9 cellular contexts compared by ENCODE assay signal in the genomic region with DNA sequence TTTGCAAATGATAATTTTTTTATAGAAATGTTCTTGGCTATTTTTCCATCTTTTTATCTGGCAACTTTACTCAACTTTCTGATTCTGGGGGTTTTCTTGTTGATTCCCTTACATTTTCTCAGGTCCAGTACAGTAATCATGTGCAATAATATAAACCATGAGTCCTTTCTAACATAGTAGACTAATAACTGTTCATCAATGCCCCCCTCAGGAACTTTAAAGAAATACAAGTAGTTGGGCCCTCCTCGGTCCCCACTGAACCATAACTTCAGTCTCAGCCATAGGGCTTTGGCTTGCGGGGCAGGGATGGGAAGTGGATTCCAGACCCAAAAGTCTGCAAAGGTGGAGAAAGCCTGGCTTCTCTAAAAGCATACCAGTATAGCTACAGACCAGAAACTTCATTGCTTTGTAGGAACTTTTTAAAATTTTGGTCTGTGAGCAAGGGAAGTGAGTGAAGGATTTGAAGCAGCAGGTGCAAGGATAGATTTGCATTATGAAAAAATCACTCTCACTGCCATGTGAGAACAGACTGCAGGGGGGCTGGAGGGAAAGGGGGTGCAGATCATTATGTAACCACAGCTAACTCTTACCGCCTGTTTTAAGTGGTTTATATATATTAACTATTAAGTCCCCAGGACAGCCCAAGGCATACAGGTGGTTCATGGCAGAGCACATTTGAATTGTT. TPM values are rescaled to one million over a fixed set of nuclear protein-coding genes. Genes with fewer than 3 reads are reported as not detected.
DNase-seq lines count a peak whose midpoint lies in the region; ATAC-seq and TF ChIP-seq lines count a peak whose summit lies in the region.
"Had no signal": no experiment of that assay in that cellular context is flagged by ENCODE, and none has a peak within 500 bp of the region (broad histone marks: within the 10 kb centered on the region; RNA-seq: fewer than 3 reads in every experiment).

No MANE protein-coding gene starts in this region.

- peaks cover 10% of the 10 kb centered on the region for H3K4me1 ChIP-seq in ovary (ENCODE audit: insufficient read depth)

- peak; percentile 76 for ATAC-seq in GM19438 (IDR thresholded peaks at IDR 0.05; ENCODE audit: low read depth, unreplicated experiment)
- no peak for ATAC-seq in GM18861 (IDR thresholded peaks at IDR 0.05; ENCODE audit: unreplicated experiment)

- H3K9me3 ChIP-seq in ovary: no peaks in the 10 kb centered on the region

- TF ChIP-seq CTCF in epithelial cell of esophagus (IDR thresholded peaks at IDR 0.05; ENCODE audit: insufficient read depth, low read depth, low read length, missing control alignments): peak; percentile 18
- TF ChIP-seq CTCF in ovary (IDR thresholded peaks at IDR 0.05): no peak

- DNase-seq in AG20443 (ENCODE audit: low spot score) (peak; percentile 77), NCI-H345 treated with DMSO at 0.1 percent for 48 hours (lab: John Stamatoyannopoulos, UW; ENCODE audit: unreplicated experiment) (peak; percentile 17), epithelial cell of esophagus (ENCODE audit: low read depth) (peak; percentile 37), renal cortical epithelial cell (ENCODE audit: low read depth) (peak; percentile 41), NCI-H1417 treated with DMSO at 0.1 percent for 48 hours (lab: John Stamatoyannopoulos, UW) (no peak), ovary (no peak)

- no peak overlapping the region for H3K27ac ChIP-seq in ovary
- H3K27ac ChIP-seq: HL-60 had no signal

- TF ChIP-seq POLR2A in ovary (IDR thresholded peaks at IDR 0.05): no peak

- no peak overlapping the region for H3K4me3 ChIP-seq in epithelial cell of esophagus (ENCODE audit: low read length)
- no peak overlapping the region for H3K4me3 ChIP-seq in ovary

- H3K36me3 ChIP-seq in ovary: no peaks in the 10 kb centered on the region

- 35 to 49% (median 39%) methylated on average over 3 of the region's 3 CpGs for WGBS in ovary, 3 donors

- intact Hi-C loops in ovary (cut with DNase I): loop anchor here in 1 of 4 donors (5.0 kb wide), 1 partner anchor 38 kb away; no protein-coding TSS in a partner anchor

- no peaks in the 10 kb centered on the region for H3K27me3 ChIP-seq in ovary

- no peak for TF ChIP-seq EP300 in ovary (IDR thresholded peaks at IDR 0.05)

RNA-seq across cellular contexts. Expression of a gene that starts 10.5 kb away (rescaled TPM):
- total RNA-seq in renal cortical epithelial cell (under 0.01 and 0.55 TPM in 2 replicates), ovary (10 to 100 TPM; 10.5 to 33.4 (median 25.7) TPM)
- 10 to 100 TPM in 1 of 2 donors, 1 to 10 TPM in 1; 7.2 to 15.3 TPM for polyA plus RNA-seq in ovary

Comparison
In these comparisons a context has a peak if more than half of its experiments do, and no peak if none do; other contexts are left out.
1. DNase-seq: peak in AG20443 (single experiment), NCI-H345 treated with DMSO at 0.1 percent for 48 hours (single experiment), epithelial cell of esophagus (single experiment) and renal cortical epithelial cell (single experiment); none in NCI-H1417 treated with DMSO at 0.1 percent for 48 hours (single experiment) and ovary (0 of 5).